15 cellular contexts compared by ENCODE assay signal in the genomic region with DNA sequence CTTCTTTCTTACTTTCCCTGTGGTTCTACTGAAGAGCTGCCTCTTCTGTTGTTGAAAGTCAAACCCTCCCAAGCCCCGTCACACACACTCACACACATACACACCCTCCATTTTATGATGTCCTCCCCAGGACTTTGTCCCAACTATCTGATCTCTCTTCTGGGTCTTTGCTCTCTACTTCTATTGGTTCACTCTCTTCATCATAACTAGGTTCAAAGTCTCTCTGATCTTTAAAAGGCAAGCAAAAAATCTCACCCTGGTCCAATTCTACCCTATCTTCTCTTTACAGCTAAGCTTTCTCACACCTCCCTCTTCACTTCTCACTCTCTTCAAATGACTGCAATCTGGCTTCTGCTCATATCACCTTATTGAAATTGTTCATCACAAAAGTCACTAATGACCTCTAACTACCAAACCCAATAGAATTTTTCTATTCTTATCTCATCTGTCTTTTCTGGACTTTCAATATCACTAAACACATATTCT. TPM values are rescaled to one million over a fixed set of nuclear protein-coding genes. Genes with fewer than 3 reads are reported as not detected.
A peak's percentile ranks its signal among the peaks of the same experiment; 100 is the strongest.
DNase-seq lines count a peak whose midpoint lies in the region; ATAC-seq and TF ChIP-seq lines count a peak whose summit lies in the region.
"Had no signal": no experiment of that assay in that cellular context is flagged by ENCODE, and none has a peak within 500 bp of the region (broad histone marks: within the 10 kb centered on the region; RNA-seq: fewer than 3 reads in every experiment).

No MANE protein-coding gene starts in this region.

- H2AK5ac ChIP-seq in mesendoderm (ENCODE audit: low read length): no peak overlapping the region

- DNase-seq in GM13977 (ENCODE audit: low spot score) (peak; percentile 44), right cardiac atrium (no peak), uterus (no peak), NCI-H2227 (lab: John Stamatoyannopoulos, UW; ENCODE audit: unreplicated experiment) (no peak), mesendoderm (no peak)
- DNase-seq: aorta; DMS79; naive thymus-derived CD4-positive, alpha-beta T cell; NCI-H1930; NK-92 treated with Interleukin-12 subunit alpha and Interleukin-12 subunit beta, amount 100 ng/mL, for 24 hours; SK-N-SH had no signal

- H3K56ac ChIP-seq in mesendoderm (ENCODE audit: low read length): no peak overlapping the region

- H3K4me2 ChIP-seq in mesendoderm (ENCODE audit: low read length): no peak overlapping the region
- H3K4me2 ChIP-seq: SK-N-SH had no signal

- intact Hi-C loops in right cardiac atrium (cut with DNase I): no loop called here
- intact Hi-C loops in uterus (cut with DNase I; ENCODE audit: low total_unique reads): no loop called here

- 69% methylated on average over 1 of the region's 1 CpG for WGBS in right cardiac atrium
- WGBS in mesendoderm (ENCODE audit: extremely low coverage, insufficient coverage, low lambda C conversion rate): no CpG with 5 or more reads among the region's 1 CpG

- H3K79me2 ChIP-seq in mesendoderm (ENCODE audit: control insufficient read depth, insufficient read depth, low read length): no peaks in the 10 kb centered on the region

- TF ChIP-seq POLR2A in uterus (IDR thresholded peaks at IDR 0.05): no peak

- in situ Hi-C loops in GM13977 (cut with MboI; ENCODE audit: low pct_unique_long_range_greater_than_20kb, low sequenced_read_pairs, unreplicated experiment): no loop called here

- no peak overlapping the region for H2BK5ac ChIP-seq in mesendoderm (ENCODE audit: low read length)

- no peaks in the 10 kb centered on the region for H3K27me3 ChIP-seq in right cardiac atrium (ENCODE audit: control insufficient read depth, insufficient read depth)
- H3K27me3 ChIP-seq in uterus: no peaks in the 10 kb centered on the region
- no peaks in the 10 kb centered on the region for H3K27me3 ChIP-seq in mesendoderm (ENCODE audit: insufficient read depth, low read length, poor library complexity)

- no peak overlapping the region for H3K23ac ChIP-seq in mesendoderm (ENCODE audit: low read length)

- H3K4me3 ChIP-seq in right cardiac atrium (ENCODE audit: low read length) (no peak overlapping the region), uterus (no peak overlapping the region), mesendoderm (ENCODE audit: low read length) (no peak overlapping the region)

- no peak overlapping the region for H3K4ac ChIP-seq in mesendoderm (ENCODE audit: low read depth, low read length)

- H3K27ac ChIP-seq in right cardiac atrium (ENCODE audit: low read length): peak overlapping the region; percentile 84
- H3K27ac ChIP-seq in uterus: no peak overlapping the region
- H3K27ac ChIP-seq in mesendoderm (ENCODE audit: low read depth, low read length): no peak overlapping the region

- no peak overlapping the region for H4K8ac ChIP-seq in mesendoderm (ENCODE audit: low read depth, low read length)

- H3K9me3 ChIP-seq in right cardiac atrium (ENCODE audit: control insufficient read depth, low read length) (no peaks in the 10 kb centered on the region), uterus (no peaks in the 10 kb centered on the region)
- H3K9me3 ChIP-seq: SK-N-SH had no signal

- no peak overlapping the region for H2BK15ac ChIP-seq in mesendoderm (replicated peaks; ENCODE audit: low read depth)

- no peak overlapping the region for H4K5ac ChIP-seq in mesendoderm (ENCODE audit: low read length)

- no peak overlapping the region for H2BK120ac ChIP-seq in mesendoderm (ENCODE audit: low read depth, low read length)

- TF ChIP-seq CTCF in GM13977 (IDR thresholded peaks at IDR 0.05; ENCODE audit: extremely low read depth, insufficient read depth, missing control alignments): no peak
- no peak for TF ChIP-seq CTCF in uterus (IDR thresholded peaks at IDR 0.05)

- ATAC-seq in GM19452 (IDR thresholded peaks at IDR 0.05; ENCODE audit: unreplicated experiment) (peak; percentile 52), HG03442 (IDR thresholded peaks at IDR 0.05; ENCODE audit: unreplicated experiment) (peak; percentile 61), right cardiac atrium (peak; percentile 80 to 81), HG03196 (IDR thresholded peaks at IDR 0.05; ENCODE audit: unreplicated experiment) (no peak)
- ATAC-seq: naive thymus-derived CD4-positive, alpha-beta T cell; sciatic nerve had no signal

- H3K18ac ChIP-seq in mesendoderm (ENCODE audit: low read length): no peak overlapping the region

- H3K9ac ChIP-seq in mesendoderm (ENCODE audit: low read length): no peak overlapping the region
- H3K9ac ChIP-seq: SK-N-SH had no signal

- H3K79me1 ChIP-seq in mesendoderm (ENCODE audit: low read length): peaks cover 4% of the 10 kb centered on the region

- H3K36me3 ChIP-seq in uterus (no peaks in the 10 kb centered on the region), mesendoderm (ENCODE audit: control insufficient read depth, insufficient read depth, low read length) (no peaks in the 10 kb centered on the region)

- H3K4me1 ChIP-seq in right cardiac atrium (ENCODE audit: control insufficient read depth, insufficient read depth, low read length) (peaks cover 10% of the 10 kb centered on the region), uterus (no peaks in the 10 kb centered on the region), mesendoderm (ENCODE audit: control insufficient read depth, low read depth, low read length) (no peaks in the 10 kb centered on the region)

RNA-seq across cellular contexts. Expression of gene LRRFIP2, which starts 34.8 kb away (rescaled TPM):
- 100 to 1,000 TPM; 154 to 168 (median 162) TPM for total RNA-seq in right cardiac atrium
- polyA plus RNA-seq in right cardiac atrium: 88.9 TPM
- 100 to 1,000 TPM in 1 of 4 donors, 10 to 100 TPM in 3; 56.5 to 148 (median 62.4) TPM for total RNA-seq in uterus
- polyA plus RNA-seq in mesendoderm (2013, experiment 1 of 2): 26.5 TPM
- polyA plus RNA-seq in mesendoderm (2013, experiment 2 of 2): 27.9 TPM
